Comparison of ENCODE assay signal across 23 cellular contexts in the genomic region with DNA sequence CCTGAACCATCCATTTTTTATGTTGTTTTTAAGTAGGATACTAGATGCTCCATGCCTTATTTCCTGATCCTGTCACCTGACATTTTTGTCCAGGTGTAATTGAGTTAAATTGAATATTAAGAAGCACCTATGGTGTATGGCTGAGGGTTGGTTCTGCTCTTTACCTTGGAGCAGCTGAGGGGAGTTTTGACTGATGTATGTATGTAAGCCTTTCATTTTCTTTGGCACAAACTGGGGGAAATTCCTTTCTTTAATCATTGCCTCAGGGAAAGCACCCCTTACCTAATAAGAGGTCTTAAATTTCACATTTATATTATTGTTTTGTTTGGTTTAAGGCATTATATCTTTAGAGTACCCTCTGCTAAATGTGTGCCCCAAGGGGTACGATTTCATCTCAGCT.
DNase-seq lines count a peak whose midpoint lies in the region; ATAC-seq lines count a peak whose summit lies in the region.
"Had no signal": no experiment of that assay in that cellular context is flagged by ENCODE, and none has a peak within 500 bp of the region (broad histone marks: within the 10 kb centered on the region; RNA-seq: fewer than 3 reads in every experiment).

No MANE protein-coding gene starts in this region.

- peak; percentile 12 for DNase-seq in glomerular visceral epithelial cell (ENCODE audit: extremely low spot score)
- DNase-seq in kidney tubule cell (ENCODE audit: low spot score), result no peak
- DNase-seq in activated CD8-positive, alpha-beta memory T cell treated with anti-CD3 and anti-CD28 coated beads, Interleukin-2, amount 50 U/mL, for 4 hours, result no peak
- DNase-seq: activated CD4-positive, alpha-beta T cell treated with anti-CD3 and anti-CD28 coated beads, Interleukin-2, amount 50 U/mL, for 4 hours; activated effector memory CD4-positive, alpha-beta T cell treated with anti-CD3 and anti-CD28 coated beads, Interleukin-2, amount 50 U/mL, for 16 hours; effector memory CD8-positive, alpha-beta T cell; EL; H9; kidney; MM.1S; NCI-H1694; NCI-H82; substantia nigra; T1000 had no signal

- peak; percentile 78 for ATAC-seq in GM18861 (IDR thresholded peaks at IDR 0.05; ENCODE audit: unreplicated experiment)
- ATAC-seq in GM21825 (IDR thresholded peaks at IDR 0.05; ENCODE audit: unreplicated experiment), result peak; percentile 53
- peak; percentile 51 for ATAC-seq in HG03159 (IDR thresholded peaks at IDR 0.05; ENCODE audit: unreplicated experiment)
- ATAC-seq in GM21576 (IDR thresholded peaks at IDR 0.05; ENCODE audit: unreplicated experiment), result no peak
- ATAC-seq: effector memory CD8-positive, alpha-beta T cell; esophagus mucosa; gastroesophageal sphincter; K562; Right ventricle myocardium inferior; WTC11 had no signal
